In genomic region chr2:144426355-144426754, GRCh38 we compare ENCODE assay signal across 13 cellular contexts.
A peak's percentile ranks its signal among the peaks of the same experiment; 100 is the strongest.
DNase-seq lines count a peak whose midpoint lies in the region; ATAC-seq and TF ChIP-seq lines count a peak whose summit lies in the region.
"Had no signal": no experiment of that assay in that cellular context is flagged by ENCODE, and none has a peak within 500 bp of the region (broad histone marks: within the 10 kb centered on the region; RNA-seq: fewer than 3 reads in every experiment).

No MANE protein-coding gene starts in this region.

- no peak overlapping the region for H3K4me3 ChIP-seq in heart left ventricle
- H3K4me3 ChIP-seq in transverse colon: no peak overlapping the region
- no peak overlapping the region for H3K4me3 ChIP-seq in esophagus muscularis mucosa

- TF ChIP-seq EP300 in transverse colon (IDR thresholded peaks at IDR 0.05; ENCODE audit: low read depth): no peak
- no peak for TF ChIP-seq EP300 in esophagus muscularis mucosa (IDR thresholded peaks at IDR 0.05)

- peak overlapping the region in 4 of 8 donors; percentile 10 to 56 (median 18) for H3K4me3 Mint-ChIP-seq in naive B cell
- H3K4me3 Mint-ChIP-seq: activated T-helper 1 cell treated with anti-CD3 and anti-CD28 coated beads, Interleukin-12 subunit alpha, Interleukin-12 subunit beta, Interleukin-2, Interleukin-4 antibody, amounts not matched to agents 30 ng/mL and 10 ng/mL and 1 ng/mL, durations not matched to agents 14 hours and 24 hours and 36 hours; T-helper 2 cell treated with Interferon-gamma antibody and Interleukin-4, amounts not matched to agents 5 μg/mL and 100 μg/mL, for 36 hours had no signal

- TF ChIP-seq POLR2A in heart left ventricle (IDR thresholded peaks at IDR 0.05) (no peak), transverse colon (IDR thresholded peaks at IDR 0.05) (no peak), esophagus muscularis mucosa (IDR thresholded peaks at IDR 0.05; ENCODE audit: low read depth) (no peak)

- H3K9me3 ChIP-seq in heart left ventricle (no peaks in the 10 kb centered on the region), transverse colon (no peaks in the 10 kb centered on the region), esophagus muscularis mucosa (no peaks in the 10 kb centered on the region)

- TF ChIP-seq CTCF in heart left ventricle (IDR thresholded peaks at IDR 0.05) (no peak), transverse colon (IDR thresholded peaks at IDR 0.05) (no peak), esophagus muscularis mucosa (IDR thresholded peaks at IDR 0.05) (no peak)

- ATAC-seq in heart left ventricle (peak in 2 of 4 donors; percentile 8 to 11), Right ventricle myocardium inferior (no peak), naive B cell (ENCODE audit: low read depth in 2 of 2) (peak; percentile 66 to 74)

- H3K36me3 ChIP-seq in heart left ventricle (peaks cover 0 to 68% (median 43%) of the 10 kb centered on the region in 9 donors), transverse colon (no peaks in the 10 kb centered on the region), esophagus muscularis mucosa (peaks cover 0 to 6% (median 0%) of the 10 kb centered on the region in 4 donors)

- no peaks in the 10 kb centered on the region for H3K27me3 ChIP-seq in heart left ventricle
- H3K27me3 ChIP-seq in transverse colon: no peaks in the 10 kb centered on the region
- no peaks in the 10 kb centered on the region for H3K27me3 ChIP-seq in esophagus muscularis mucosa

- 46 to 69% (median 56%) methylated on average over 1 of the region's 1 CpG for WGBS in heart left ventricle, 4 donors
- WGBS in transverse colon (ENCODE audit: low coverage in 1 of 2), 2 donors: 65% methylated on average over 1 of the region's 1 CpG; no CpG with 5 or more reads in 1 of the 2 donors
- 76% methylated on average over 1 of the region's 1 CpG for WGBS in esophagus muscularis mucosa

- H3K4me1 ChIP-seq in heart left ventricle (peaks cover 0 to 80% (median 46%) of the 10 kb centered on the region in 12 donors), transverse colon (peaks cover 0 to 2% (median 0%) of the 10 kb centered on the region in 4 donors), esophagus muscularis mucosa (peaks cover 10 to 23% (median 14%) of the 10 kb centered on the region in 4 donors)

- DNase-seq in heart left ventricle: no peak
- no peak for DNase-seq in Right ventricle myocardium inferior (ENCODE audit: missing footprints)
- peak; percentile 17 for DNase-seq in naive B cell
- no peak for DNase-seq in transverse colon
- DNase-seq in GDM1 (lab: John Stamatoyannopoulos, UW): no peak
- DNase-seq in SHP77 (lab: John Stamatoyannopoulos, UW): no peak
- DNase-seq in esophagus muscularis mucosa (ENCODE audit: extremely low spot score): no peak
- DNase-seq: DMS53, NCI-H1092, NCI-H226 had no signal

- H3K27ac Mint-ChIP-seq in naive B cell: peak overlapping the region in 5 of 6 donors; percentile 28 to 83 (median 77)
- H3K27ac Mint-ChIP-seq: activated T-helper 1 cell treated with anti-CD3 and anti-CD28 coated beads, Interleukin-12 subunit alpha, Interleukin-12 subunit beta, Interleukin-2, Interleukin-4 antibody, amounts not matched to agents 30 ng/mL and 10 ng/mL and 1 ng/mL, durations not matched to agents 14 hours and 24 hours and 36 hours; T-helper 2 cell treated with Interferon-gamma antibody and Interleukin-4, amounts not matched to agents 5 μg/mL and 100 μg/mL, for 36 hours had no signal

- peaks cover 20 to 23% of the 10 kb centered on the region in 2 donors for H3K36me3 Mint-ChIP-seq in naive B cell

- in situ Hi-C loops in transverse colon (cut with MboI; ENCODE audit: low pct_ligation_motif_present in 1 of 4, low pct_unique_long_range_greater_than_20kb in 1 of 4, low sequenced_read_pairs in 3 of 4): no loop called here

- H3K27me3 Mint-ChIP-seq in naive B cell: no peaks in the 10 kb centered on the region

- H3K27ac ChIP-seq in heart left ventricle (peak overlapping the region in 11 of 12 donors; percentile 0 to 85 (median 53)), angular gyrus (ENCODE audit: low read depth, low read length) (peak overlapping the region; percentile 90), transverse colon (peak overlapping the region; percentile 18 to 48 (median 46)), esophagus muscularis mucosa (replicated peaks in 1 of 4) (peak overlapping the region in 2 of 4 donors; percentile 23 to 53)

- H3K9me3 Mint-ChIP-seq in naive B cell: no peaks in the 10 kb centered on the region
- H3K9me3 Mint-ChIP-seq: activated T-helper 1 cell treated with anti-CD3 and anti-CD28 coated beads, Interleukin-12 subunit alpha, Interleukin-12 subunit beta, Interleukin-2, Interleukin-4 antibody, amounts not matched to agents 30 ng/mL and 10 ng/mL and 1 ng/mL, durations not matched to agents 14 hours and 24 hours and 36 hours had no signal

- intact Hi-C loops in heart left ventricle (cut with DNase I) (loop anchor here in 1 of 10 donors (5.0 kb wide), 1 partner anchor 81 kb away; no protein-coding TSS in a partner anchor), Right ventricle myocardium inferior (cut with DNase I) (loop anchor here (2.0 to 5.0 kb wide), 2 partner anchors 22 to 94 kb away; a partner anchor contains a TSS), transverse colon (cut with DNase I; ENCODE audit: low total_unique reads) (no loop called here), esophagus muscularis mucosa (cut with DNase I) (no loop called here)

- peaks cover 40 to 49% (median 43%) of the 10 kb centered on the region in 3 donors for H3K4me1 Mint-ChIP-seq in naive B cell
